Comparison of ENCODE assay signal across 12 cellular contexts in genomic region chr17:49715717-49716279, GRCh38. TPM values are rescaled to one million over a fixed set of nuclear protein-coding genes. Genes with fewer than 3 reads are reported as not detected.
DNase-seq lines count a peak whose midpoint lies in the region; ATAC-seq, FAIRE-seq and TF ChIP-seq lines count a peak whose summit lies in the region.
"Had no signal": no experiment of that assay in that cellular context is flagged by ENCODE, and none has a peak within 500 bp of the region (broad histone marks: within the 10 kb centered on the region; RNA-seq: fewer than 3 reads in every experiment).

No MANE protein-coding gene starts in this region.

- H3K9me3 ChIP-seq in left ventricle myocardium inferior (replicated peaks), result no peaks in the 10 kb centered on the region
- H3K9me3 ChIP-seq: uterus had no signal

- CTCF ChIA-PET in activated CD4-positive, alpha-beta T cell treated with anti-CD3 and anti-CD28 coated beads for 36 hours (lab: Charles Lee), result interaction anchor here (0.8 to 2.8 kb wide), 18 partner anchors 7 to 159 kb away, joined by 3 to 15 read pairs (median 4); partner anchors contain the start of genes FAM117A and SLC35B1

- H3K4me1 ChIP-seq in left ventricle myocardium inferior, result peaks cover 28% of the 10 kb centered on the region
- H3K4me1 ChIP-seq: uterus had no signal

- no peaks in the 10 kb centered on the region for H3K9me3 Mint-ChIP-seq in activated CD4-positive, alpha-beta T cell treated with anti-CD3 and anti-CD28 coated beads for 36 hours (ENCODE audit: low read depth)
- H3K9me3 Mint-ChIP-seq in stimulated activated naive CD8-positive, alpha-beta T cell treated with anti-CD3 and anti-CD28 coated beads, Interleukin-15, Interleukin-2, amounts not matched to agents 100 ng/mL and 50 ng/mL, for 24 hours, result no peaks in the 10 kb centered on the region
- H3K9me3 Mint-ChIP-seq: nephron progenitor cell had no signal

- H3K4me3 ChIP-seq in left ventricle myocardium inferior, result no peak overlapping the region
- H3K4me3 ChIP-seq: K562, uterus had no signal

- no peak for FAIRE-seq in urothelium cell line (lab: Jason Lieb, UNC)
- FAIRE-seq: colon, K562 had no signal

- POLR2A ChIA-PET in activated CD4-positive, alpha-beta T cell treated with anti-CD3 and anti-CD28 coated beads for 36 hours (lab: Charles Lee), result interaction anchor here (0.9 to 2.2 kb wide), 6 partner anchors 8 to 82 kb away, joined by 3 to 17 read pairs (median 5); partner anchors contain the start of gene FAM117A

- H3K4me3 Mint-ChIP-seq in activated CD4-positive, alpha-beta T cell treated with anti-CD3 and anti-CD28 coated beads for 36 hours, result peak overlapping the region; percentile 7
- H3K4me3 Mint-ChIP-seq in stimulated activated naive CD8-positive, alpha-beta T cell treated with anti-CD3 and anti-CD28 coated beads, Interleukin-15, Interleukin-2, amounts not matched to agents 100 ng/mL and 50 ng/mL, for 24 hours, result peak overlapping the region; percentile 81
- H3K4me3 Mint-ChIP-seq: nephron progenitor cell had no signal

- H3K27me3 Mint-ChIP-seq in activated CD4-positive, alpha-beta T cell treated with anti-CD3 and anti-CD28 coated beads for 36 hours, result no peaks in the 10 kb centered on the region
- H3K27me3 Mint-ChIP-seq in stimulated activated naive CD8-positive, alpha-beta T cell treated with anti-CD3 and anti-CD28 coated beads, Interleukin-15, Interleukin-2, amounts not matched to agents 100 ng/mL and 50 ng/mL, for 24 hours, result no peaks in the 10 kb centered on the region

- H3K4me1 Mint-ChIP-seq in activated CD4-positive, alpha-beta T cell treated with anti-CD3 and anti-CD28 coated beads for 36 hours, result peaks cover 41% of the 10 kb centered on the region
- peaks cover 47% of the 10 kb centered on the region for H3K4me1 Mint-ChIP-seq in stimulated activated naive CD8-positive, alpha-beta T cell treated with anti-CD3 and anti-CD28 coated beads, Interleukin-15, Interleukin-2, amounts not matched to agents 100 ng/mL and 50 ng/mL, for 24 hours (ENCODE audit: low read depth)
- H3K4me1 Mint-ChIP-seq: nephron progenitor cell had no signal

- peak; percentile 39 for ATAC-seq in activated CD4-positive, alpha-beta T cell treated with anti-CD3 and anti-CD28 coated beads for 36 hours
- ATAC-seq in HG03025 (IDR thresholded peaks at IDR 0.05; ENCODE audit: low FRiP score, unreplicated experiment), result no peak
- ATAC-seq: K562 had no signal

- peak overlapping the region; percentile 14 for H3K27ac ChIP-seq in left ventricle myocardium inferior (replicated peaks)
- H3K27ac ChIP-seq: uterus had no signal

- peak overlapping the region; percentile 90 for H3K27ac Mint-ChIP-seq in activated CD4-positive, alpha-beta T cell treated with anti-CD3 and anti-CD28 coated beads for 36 hours
- H3K27ac Mint-ChIP-seq in stimulated activated naive CD8-positive, alpha-beta T cell treated with anti-CD3 and anti-CD28 coated beads, Interleukin-15, Interleukin-2, amounts not matched to agents 100 ng/mL and 50 ng/mL, for 24 hours, result peak overlapping the region; percentile 99

- intact Hi-C loops in activated CD4-positive, alpha-beta T cell treated with anti-CD3 and anti-CD28 coated beads for 36 hours (cut with DNase I, micrococcal nuclease), result loop anchor here (2.0 kb wide), 2 partner anchors 23 to 73 kb away; partner anchors contain the start of gene KAT7 (in 1 of the 2)
- intact Hi-C loops in left ventricle myocardium inferior (cut with micrococcal nuclease), result no loop called here

- no peaks in the 10 kb centered on the region for H3K27me3 ChIP-seq in left ventricle myocardium inferior (ENCODE audit: low read depth)
- H3K27me3 ChIP-seq: uterus had no signal

- no peak for TF ChIP-seq CTCF in left ventricle myocardium inferior (IDR thresholded peaks at IDR 0.05; ENCODE audit: borderline replicate concordance)

- peaks cover 69% of the 10 kb centered on the region for H3K36me3 ChIP-seq in left ventricle myocardium inferior
- H3K36me3 ChIP-seq: uterus had no signal

- peaks cover 36% of the 10 kb centered on the region for H3K36me3 Mint-ChIP-seq in activated CD4-positive, alpha-beta T cell treated with anti-CD3 and anti-CD28 coated beads for 36 hours (ENCODE audit: low read depth)
- H3K36me3 Mint-ChIP-seq in stimulated activated naive CD8-positive, alpha-beta T cell treated with anti-CD3 and anti-CD28 coated beads, Interleukin-15, Interleukin-2, amounts not matched to agents 100 ng/mL and 50 ng/mL, for 24 hours (ENCODE audit: low read depth), result peaks cover 54% of the 10 kb centered on the region

- peak; percentile 68 for DNase-seq in activated CD4-positive, alpha-beta T cell treated with anti-CD3 and anti-CD28 coated beads for 36 hours
- DNase-seq in activated CD4-positive, alpha-beta T cell treated with anti-CD3 and anti-CD28 coated beads for 1 hour, result no peak
- DNase-seq in activated T-cell treated with anti-CD3 and anti-CD28 coated beads for 1 hour (ENCODE audit: low read depth) (peak; percentile 25), left ventricle myocardium inferior (no peak), urothelium cell line (ENCODE audit: low spot score) (no peak), D341Med (ENCODE audit: low spot score) (no peak)
- DNase-seq: nephron progenitor cell, uterus had no signal

RNA-seq across cellular contexts. Expression of gene SLC35B1, which starts 8.0 kb away (rescaled TPM):
- 10 to 100 TPM; 43.9 to 59.4 TPM for total RNA-seq in activated CD4-positive, alpha-beta T cell treated with anti-CD3 and anti-CD28 coated beads for 36 hours
- total RNA-seq in left ventricle myocardium inferior, result 53.4 TPM

RNA-seq across cellular contexts. Expression of gene SPOP, which starts 37.9 kb away (rescaled TPM):
- 10 to 100 TPM; 57.0 to 64.6 TPM for total RNA-seq in activated CD4-positive, alpha-beta T cell treated with anti-CD3 and anti-CD28 coated beads for 36 hours
- total RNA-seq in left ventricle myocardium inferior, result 66.9 TPM

RNA-seq across cellular contexts. Expression of gene FAM117A, which starts 48.1 kb away (rescaled TPM):
- 10 to 100 TPM; 14.1 to 15.4 TPM for total RNA-seq in activated CD4-positive, alpha-beta T cell treated with anti-CD3 and anti-CD28 coated beads for 36 hours
- 12.8 TPM for total RNA-seq in left ventricle myocardium inferior

Comparison
In these comparisons a context has a peak if more than half of its experiments do, and no peak if none do; other contexts are left out.
1. DNase-seq: peak in activated CD4-positive, alpha-beta T cell treated with anti-CD3 and anti-CD28 coated beads for 36 hours (single experiment) and activated T-cell treated with anti-CD3 and anti-CD28 coated beads for 1 hour (single experiment); none in activated CD4-positive, alpha-beta T cell treated with anti-CD3 and anti-CD28 coated beads for 1 hour (single experiment), left ventricle myocardium inferior (single experiment), urothelium cell line (single experiment) and D341Med (single experiment).